In the genomic region with DNA sequence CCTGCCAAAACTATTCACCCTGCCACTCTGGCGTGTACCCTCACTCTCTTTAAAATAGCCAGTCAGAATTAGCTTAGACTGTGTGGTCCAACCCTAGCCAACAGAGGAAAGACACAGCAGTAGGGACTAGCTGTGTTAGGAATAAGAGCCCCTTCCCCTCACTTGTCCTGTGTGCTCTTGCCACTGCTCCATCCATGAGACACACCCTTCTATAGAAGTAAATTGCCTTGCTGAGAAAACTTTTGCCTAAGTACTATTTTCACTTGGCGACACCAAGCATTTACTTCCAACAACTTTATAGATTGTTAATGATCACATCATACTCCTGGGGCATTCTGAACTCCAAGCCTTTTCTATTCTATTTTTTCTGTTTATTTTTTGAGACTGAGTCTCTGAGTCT, we compare ENCODE assay signal across 2 cellular contexts.
TF ChIP-seq lines count a peak whose summit lies in the region.

No MANE protein-coding gene starts in this region.

TF ChIP-seq in HepG2, 621 proteins besides CTCF, POLR2A, EP300 and RAD21:
- no peak for TF ChIP-seq PBX2 (CRISPR knock-in tag; IDR thresholded peaks at IDR 0.05)
- TF ChIP-seq HNF4G (IDR thresholded peaks at IDR 0.05; ENCODE audit: borderline replicate concordance, low read depth, low read length) = no peak
- no peak for TF ChIP-seq HNF4G (CRISPR knock-in tag; IDR thresholded peaks at IDR 0.05; ENCODE audit: borderline replicate concordance, low read depth)
- TF ChIP-seq FOXK1 (CRISPR knock-in tag; IDR thresholded peaks at IDR 0.05; ENCODE audit: borderline replicate concordance, low read depth) = no peak
- TF ChIP-seq GLI4 (CRISPR knock-in tag; IDR thresholded peaks at IDR 0.05; ENCODE audit: borderline replicate concordance) = no peak
- TF ChIP-seq, protein P1, sequence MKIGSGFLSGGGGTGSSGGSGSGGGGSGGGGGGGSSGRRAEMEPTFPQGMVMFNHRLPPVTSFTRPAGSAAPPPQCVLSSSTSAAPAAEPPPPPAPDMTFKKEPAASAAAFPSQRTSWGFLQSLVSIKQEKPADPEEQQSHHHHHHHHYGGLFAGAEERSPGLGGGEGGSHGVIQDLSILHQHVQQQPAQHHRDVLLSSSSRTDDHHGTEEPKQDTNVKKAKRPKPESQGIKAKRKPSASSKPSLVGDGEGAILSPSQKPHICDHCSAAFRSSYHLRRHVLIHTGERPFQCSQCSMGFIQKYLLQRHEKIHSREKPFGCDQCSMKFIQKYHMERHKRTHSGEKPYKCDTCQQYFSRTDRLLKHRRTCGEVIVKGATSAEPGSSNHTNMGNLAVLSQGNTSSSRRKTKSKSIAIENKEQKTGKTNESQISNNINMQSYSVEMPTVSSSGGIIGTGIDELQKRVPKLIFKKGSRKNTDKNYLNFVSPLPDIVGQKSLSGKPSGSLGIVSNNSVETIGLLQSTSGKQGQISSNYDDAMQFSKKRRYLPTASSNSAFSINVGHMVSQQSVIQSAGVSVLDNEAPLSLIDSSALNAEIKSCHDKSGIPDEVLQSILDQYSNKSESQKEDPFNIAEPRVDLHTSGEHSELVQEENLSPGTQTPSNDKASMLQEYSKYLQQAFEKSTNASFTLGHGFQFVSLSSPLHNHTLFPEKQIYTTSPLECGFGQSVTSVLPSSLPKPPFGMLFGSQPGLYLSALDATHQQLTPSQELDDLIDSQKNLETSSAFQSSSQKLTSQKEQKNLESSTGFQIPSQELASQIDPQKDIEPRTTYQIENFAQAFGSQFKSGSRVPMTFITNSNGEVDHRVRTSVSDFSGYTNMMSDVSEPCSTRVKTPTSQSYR (CRISPR knock-in tag; IDR thresholded peaks at IDR 0.05; ENCODE audit: borderline replicate concordance) = no peak
- TF ChIP-seq ZNF562 (CRISPR knock-in tag; IDR thresholded peaks at IDR 0.05; ENCODE audit: borderline replicate concordance) = peak; percentile 95

TF ChIP-seq in K562, 482 proteins besides CTCF, POLR2A, EP300 and RAD21:
- peak in 1 of 2 experiments; percentile 94; a peak in 2 of 3 replicates for TF ChIP-seq CBX3 (IDR thresholded peaks at IDR 0.05; ENCODE audit: borderline replicate concordance in 1 of 2, low read length in 2 of 2)
- TF ChIP-seq DDX20 (tag; IDR thresholded peaks at IDR 0.05; ENCODE audit: low read depth) = no peak
- TF ChIP-seq NFE2L1 (tag; IDR thresholded peaks at IDR 0.05; ENCODE audit: borderline replicate concordance, low read depth) = no peak
- TF ChIP-seq DNMT1 (IDR thresholded peaks at IDR 0.05) = no peak
- no peak for TF ChIP-seq MECOM (CRISPR knock-in tag; IDR thresholded peaks at IDR 0.05)
- TF ChIP-seq TRIM28 (IDR thresholded peaks at IDR 0.05) = peak; percentile 95
- no peak for TF ChIP-seq ZNF785 (CRISPR knock-in tag; IDR thresholded peaks at IDR 0.05)
- TF ChIP-seq CHD1 (IDR thresholded peaks at IDR 0.05; ENCODE audit: low read length) = no peak
- TF ChIP-seq, protein P2, sequence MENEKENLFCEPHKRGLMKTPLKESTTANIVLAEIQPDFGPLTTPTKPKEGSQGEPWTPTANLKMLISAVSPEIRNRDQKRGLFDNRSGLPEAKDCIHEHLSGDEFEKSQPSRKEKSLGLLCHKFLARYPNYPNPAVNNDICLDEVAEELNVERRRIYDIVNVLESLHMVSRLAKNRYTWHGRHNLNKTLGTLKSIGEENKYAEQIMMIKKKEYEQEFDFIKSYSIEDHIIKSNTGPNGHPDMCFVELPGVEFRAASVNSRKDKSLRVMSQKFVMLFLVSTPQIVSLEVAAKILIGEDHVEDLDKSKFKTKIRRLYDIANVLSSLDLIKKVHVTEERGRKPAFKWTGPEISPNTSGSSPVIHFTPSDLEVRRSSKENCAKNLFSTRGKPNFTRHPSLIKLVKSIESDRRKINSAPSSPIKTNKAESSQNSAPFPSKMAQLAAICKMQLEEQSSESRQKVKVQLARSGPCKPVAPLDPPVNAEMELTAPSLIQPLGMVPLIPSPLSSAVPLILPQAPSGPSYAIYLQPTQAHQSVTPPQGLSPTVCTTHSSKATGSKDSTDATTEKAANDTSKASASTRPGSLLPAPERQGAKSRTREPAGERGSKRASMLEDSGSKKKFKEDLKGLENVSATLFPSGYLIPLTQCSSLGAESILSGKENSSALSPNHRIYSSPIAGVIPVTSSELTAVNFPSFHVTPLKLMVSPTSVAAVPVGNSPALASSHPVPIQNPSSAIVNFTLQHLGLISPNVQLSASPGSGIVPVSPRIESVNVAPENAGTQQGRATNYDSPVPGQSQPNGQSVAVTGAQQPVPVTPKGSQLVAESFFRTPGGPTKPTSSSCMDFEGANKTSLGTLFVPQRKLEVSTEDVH (IDR thresholded peaks at IDR 0.05; ENCODE audit: low read depth, partially characterized antibody) = no peak
- TF ChIP-seq PYGO2 (tag; IDR thresholded peaks at IDR 0.05) = no peak
- TF ChIP-seq ARNT (IDR thresholded peaks at IDR 0.05) = no peak
- no peak for TF ChIP-seq ZNF707 (CRISPR knock-in tag; conservative IDR thresholded peaks at IDR 0.05)
- no peak for TF ChIP-seq THAP12 (CRISPR knock-in tag; IDR thresholded peaks at IDR 0.05)
- no peak for TF ChIP-seq KLF6 (CRISPR knock-in tag; IDR thresholded peaks at IDR 0.05; ENCODE audit: borderline replicate concordance)
- no peak for TF ChIP-seq BMI1 (IDR thresholded peaks at IDR 0.05; ENCODE audit: low read length)
- TF ChIP-seq ZNF280A (IDR thresholded peaks at IDR 0.05; ENCODE audit: low read depth, partially characterized antibody) = peak; percentile 96
- no peak for TF ChIP-seq ZNF324 (CRISPR knock-in tag; IDR thresholded peaks at IDR 0.05)
- no peak for TF ChIP-seq MCM3 (IDR thresholded peaks at IDR 0.05)
- TF ChIP-seq ZSCAN32 (CRISPR knock-in tag; IDR thresholded peaks at IDR 0.05) = no peak
- 0 out of 2 replicates have a peak, but pooled peaks have one; percentile 68 for TF ChIP-seq CBX5 (IDR thresholded peaks at IDR 0.05; ENCODE audit: borderline replicate concordance, low read depth)
- no peak for TF ChIP-seq TCF3 (CRISPR knock-in tag; IDR thresholded peaks at IDR 0.05)
- no peak for TF ChIP-seq SREBF2 (CRISPR knock-in tag; IDR thresholded peaks at IDR 0.05)
- TF ChIP-seq THRA (IDR thresholded peaks at IDR 0.05) = no peak
- no peak for TF ChIP-seq TFAM (CRISPR knock-in tag; conservative IDR thresholded peaks at IDR 0.05)
- TF ChIP-seq TRIM24 (IDR thresholded peaks at IDR 0.05) = peak in 1 of 2 experiments; percentile 68; a peak in 2 of 4 replicates
- TF ChIP-seq CBFA2T2 (conservative IDR thresholded peaks at IDR 0.05) = no peak
- TF ChIP-seq ATF1 (CRISPR knock-in tag; IDR thresholded peaks at IDR 0.05) = no peak
- TF ChIP-seq ATF1 (tag; IDR thresholded peaks at IDR 0.05) = no peak
- no peak for TF ChIP-seq DIDO1 (tag; IDR thresholded peaks at IDR 0.05; ENCODE audit: low read depth)
